Comparison of ENCODE assay signal across 1 cellular context in the genomic region with DNA sequence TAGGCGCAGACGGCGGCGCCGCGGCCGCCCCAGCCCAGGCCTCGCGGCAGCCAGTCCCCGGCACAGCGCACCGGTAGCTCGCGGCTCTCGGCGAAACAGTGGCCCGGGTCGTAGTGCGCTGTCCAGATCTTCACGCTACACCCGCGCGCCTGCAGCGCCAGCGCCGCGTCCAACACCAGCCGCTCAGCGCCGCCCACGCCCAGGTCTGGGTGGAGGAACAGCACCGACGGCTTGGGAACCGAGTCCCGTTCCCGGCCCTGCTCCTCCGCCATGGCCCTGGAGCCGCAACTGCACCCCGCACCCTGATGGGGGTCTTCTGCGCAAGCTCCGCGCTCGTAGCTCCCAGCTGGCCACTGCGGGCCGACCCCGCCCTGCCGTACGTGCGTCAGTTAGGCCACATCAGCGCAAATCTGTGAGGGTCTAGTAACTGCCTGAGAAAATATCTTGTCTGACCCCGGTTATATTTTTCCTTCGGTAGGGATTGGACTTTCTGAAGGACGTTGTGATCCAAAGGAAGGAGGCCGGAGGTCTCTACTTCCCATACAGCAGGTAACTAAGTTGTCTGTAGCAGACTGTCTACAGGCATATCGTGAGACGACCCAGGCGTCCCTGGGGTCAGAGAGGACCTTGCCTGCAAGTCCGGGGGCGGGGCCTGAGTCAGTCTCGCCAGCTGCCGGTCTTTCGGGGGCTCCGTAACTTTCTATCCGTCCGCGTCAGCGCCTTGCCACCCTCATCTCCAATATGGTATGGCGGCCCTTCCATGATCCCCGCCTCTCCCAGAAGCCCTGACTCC.
A peak's percentile ranks its signal among the peaks of the same experiment; 100 is the strongest.
TF ChIP-seq lines count a peak whose summit lies in the region.

A gene with protein sequence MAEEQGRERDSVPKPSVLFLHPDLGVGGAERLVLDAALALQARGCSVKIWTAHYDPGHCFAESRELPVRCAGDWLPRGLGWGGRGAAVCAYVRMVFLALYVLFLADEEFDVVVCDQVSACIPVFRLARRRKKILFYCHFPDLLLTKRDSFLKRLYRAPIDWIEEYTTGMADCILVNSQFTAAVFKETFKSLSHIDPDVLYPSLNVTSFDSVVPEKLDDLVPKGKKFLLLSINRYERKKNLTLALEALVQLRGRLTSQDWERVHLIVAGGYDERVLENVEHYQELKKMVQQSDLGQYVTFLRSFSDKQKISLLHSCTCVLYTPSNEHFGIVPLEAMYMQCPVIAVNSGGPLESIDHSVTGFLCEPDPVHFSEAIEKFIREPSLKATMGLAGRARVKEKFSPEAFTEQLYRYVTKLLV (minus strand): TSS at position 320 of the 793 bp plus-strand sequence. CDS start 48 bp downstream, at position 272.
A gene (plus strand): TSS at position 660 of the 793 bp plus-strand sequence. CDS start 82 bp downstream, at position 742.

TF ChIP-seq in HepG2, 621 proteins besides CTCF, POLR2A, EP300 and RAD21 (continued from another document and continues in another):
- TF ChIP-seq, protein P1, sequence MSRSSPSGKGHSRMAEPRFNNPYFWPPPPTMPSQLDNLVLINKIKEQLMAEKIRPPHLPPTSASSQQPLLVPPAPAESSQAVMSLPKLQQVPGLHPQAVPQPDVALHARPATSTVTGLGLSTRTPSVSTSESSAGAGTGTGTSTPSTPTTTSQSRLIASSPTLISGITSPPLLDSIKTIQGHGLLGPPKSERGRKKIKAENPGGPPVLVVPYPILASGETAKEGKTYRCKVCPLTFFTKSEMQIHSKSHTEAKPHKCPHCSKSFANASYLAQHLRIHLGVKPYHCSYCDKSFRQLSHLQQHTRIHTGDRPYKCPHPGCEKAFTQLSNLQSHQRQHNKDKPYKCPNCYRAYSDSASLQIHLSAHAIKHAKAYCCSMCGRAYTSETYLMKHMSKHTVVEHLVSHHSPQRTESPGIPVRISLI (CRISPR knock-in tag; IDR thresholded peaks at IDR 0.05; ENCODE audit: borderline replicate concordance), result no peak
- TF ChIP-seq, protein P2, sequence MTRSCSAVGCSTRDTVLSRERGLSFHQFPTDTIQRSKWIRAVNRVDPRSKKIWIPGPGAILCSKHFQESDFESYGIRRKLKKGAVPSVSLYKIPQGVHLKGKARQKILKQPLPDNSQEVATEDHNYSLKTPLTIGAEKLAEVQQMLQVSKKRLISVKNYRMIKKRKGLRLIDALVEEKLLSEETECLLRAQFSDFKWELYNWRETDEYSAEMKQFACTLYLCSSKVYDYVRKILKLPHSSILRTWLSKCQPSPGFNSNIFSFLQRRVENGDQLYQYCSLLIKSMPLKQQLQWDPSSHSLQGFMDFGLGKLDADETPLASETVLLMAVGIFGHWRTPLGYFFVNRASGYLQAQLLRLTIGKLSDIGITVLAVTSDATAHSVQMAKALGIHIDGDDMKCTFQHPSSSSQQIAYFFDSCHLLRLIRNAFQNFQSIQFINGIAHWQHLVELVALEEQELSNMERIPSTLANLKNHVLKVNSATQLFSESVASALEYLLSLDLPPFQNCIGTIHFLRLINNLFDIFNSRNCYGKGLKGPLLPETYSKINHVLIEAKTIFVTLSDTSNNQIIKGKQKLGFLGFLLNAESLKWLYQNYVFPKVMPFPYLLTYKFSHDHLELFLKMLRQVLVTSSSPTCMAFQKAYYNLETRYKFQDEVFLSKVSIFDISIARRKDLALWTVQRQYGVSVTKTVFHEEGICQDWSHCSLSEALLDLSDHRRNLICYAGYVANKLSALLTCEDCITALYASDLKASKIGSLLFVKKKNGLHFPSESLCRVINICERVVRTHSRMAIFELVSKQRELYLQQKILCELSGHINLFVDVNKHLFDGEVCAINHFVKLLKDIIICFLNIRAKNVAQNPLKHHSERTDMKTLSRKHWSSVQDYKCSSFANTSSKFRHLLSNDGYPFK (CRISPR knock-in tag; IDR thresholded peaks at IDR 0.05; ENCODE audit: borderline replicate concordance), result no peak; the same call in 1 of the 2 replicates
- peak; percentile 55; the same call in 1 of the 2 replicates for TF ChIP-seq KLF6 (CRISPR knock-in tag; IDR thresholded peaks at IDR 0.05)
- TF ChIP-seq MED1 (CRISPR knock-in tag; IDR thresholded peaks at IDR 0.05), result no peak
- TF ChIP-seq NBN (conservative IDR thresholded peaks at IDR 0.05), result no peak
- TF ChIP-seq POLR2AphosphoS5 (IDR thresholded peaks at IDR 0.05; ENCODE audit: low read depth, low read length), result peak; percentile 91
- peak; percentile 86 for TF ChIP-seq YY1 (IDR thresholded peaks at IDR 0.05; ENCODE audit: insufficient read depth, insufficient replicate concordance, low read depth, low read length)
- TF ChIP-seq SCMH1 (CRISPR knock-in tag; IDR thresholded peaks at IDR 0.05; ENCODE audit: borderline replicate concordance), result no peak
- TF ChIP-seq POGZ (CRISPR knock-in tag; IDR thresholded peaks at IDR 0.05), result peak; percentile 66
- TF ChIP-seq RXRA (CRISPR knock-in tag; IDR thresholded peaks at IDR 0.05), result 0 out of 2 replicates have a peak, but pooled peaks have one; percentile 38
- TF ChIP-seq, protein P3, sequence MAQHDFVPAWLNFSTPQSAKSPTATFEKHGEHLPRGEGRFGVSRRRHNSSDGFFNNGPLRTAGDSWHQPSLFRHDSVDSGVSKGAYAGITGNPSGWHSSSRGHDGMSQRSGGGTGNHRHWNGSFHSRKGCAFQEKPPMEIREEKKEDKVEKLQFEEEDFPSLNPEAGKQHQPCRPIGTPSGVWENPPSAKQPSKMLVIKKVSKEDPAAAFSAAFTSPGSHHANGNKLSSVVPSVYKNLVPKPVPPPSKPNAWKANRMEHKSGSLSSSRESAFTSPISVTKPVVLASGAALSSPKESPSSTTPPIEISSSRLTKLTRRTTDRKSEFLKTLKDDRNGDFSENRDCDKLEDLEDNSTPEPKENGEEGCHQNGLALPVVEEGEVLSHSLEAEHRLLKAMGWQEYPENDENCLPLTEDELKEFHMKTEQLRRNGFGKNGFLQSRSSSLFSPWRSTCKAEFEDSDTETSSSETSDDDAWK (CRISPR knock-in tag; IDR thresholded peaks at IDR 0.05), result no peak
- no peak for TF ChIP-seq ZNF24 (IDR thresholded peaks at IDR 0.05)
- 0 out of 2 replicates have a peak, but pooled peaks have one; percentile 16 for TF ChIP-seq CCDC6 (CRISPR knock-in tag; IDR thresholded peaks at IDR 0.05)
- TF ChIP-seq TRIM24 (CRISPR knock-in tag; IDR thresholded peaks at IDR 0.05), result no peak
- no peak for TF ChIP-seq ZNF577 (CRISPR knock-in tag; IDR thresholded peaks at IDR 0.05; ENCODE audit: borderline replicate concordance, low read depth)
- TF ChIP-seq, protein P4, sequence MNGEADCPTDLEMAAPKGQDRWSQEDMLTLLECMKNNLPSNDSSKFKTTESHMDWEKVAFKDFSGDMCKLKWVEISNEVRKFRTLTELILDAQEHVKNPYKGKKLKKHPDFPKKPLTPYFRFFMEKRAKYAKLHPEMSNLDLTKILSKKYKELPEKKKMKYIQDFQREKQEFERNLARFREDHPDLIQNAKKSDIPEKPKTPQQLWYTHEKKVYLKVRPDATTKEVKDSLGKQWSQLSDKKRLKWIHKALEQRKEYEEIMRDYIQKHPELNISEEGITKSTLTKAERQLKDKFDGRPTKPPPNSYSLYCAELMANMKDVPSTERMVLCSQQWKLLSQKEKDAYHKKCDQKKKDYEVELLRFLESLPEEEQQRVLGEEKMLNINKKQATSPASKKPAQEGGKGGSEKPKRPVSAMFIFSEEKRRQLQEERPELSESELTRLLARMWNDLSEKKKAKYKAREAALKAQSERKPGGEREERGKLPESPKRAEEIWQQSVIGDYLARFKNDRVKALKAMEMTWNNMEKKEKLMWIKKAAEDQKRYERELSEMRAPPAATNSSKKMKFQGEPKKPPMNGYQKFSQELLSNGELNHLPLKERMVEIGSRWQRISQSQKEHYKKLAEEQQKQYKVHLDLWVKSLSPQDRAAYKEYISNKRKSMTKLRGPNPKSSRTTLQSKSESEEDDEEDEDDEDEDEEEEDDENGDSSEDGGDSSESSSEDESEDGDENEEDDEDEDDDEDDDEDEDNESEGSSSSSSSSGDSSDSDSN (CRISPR knock-in tag; IDR thresholded peaks at IDR 0.05), result peak; percentile 91
- TF ChIP-seq PAX8 (CRISPR knock-in tag; IDR thresholded peaks at IDR 0.05; ENCODE audit: borderline replicate concordance), result no peak
- TF ChIP-seq ZNF180 (CRISPR knock-in tag; IDR thresholded peaks at IDR 0.05; ENCODE audit: borderline replicate concordance, low read depth), result peak; percentile 52; the same call in 1 of the 2 replicates
- TF ChIP-seq ZNF83 (CRISPR knock-in tag; IDR thresholded peaks at IDR 0.05; ENCODE audit: borderline replicate concordance), result 0 out of 2 replicates have a peak, but pooled peaks have one; percentile 7
- peak; percentile 44; the same call in 1 of the 2 replicates for TF ChIP-seq TMF1 (CRISPR knock-in tag; IDR thresholded peaks at IDR 0.05; ENCODE audit: low read depth)
- TF ChIP-seq EEA1 (CRISPR knock-in tag; IDR thresholded peaks at IDR 0.05; ENCODE audit: borderline replicate concordance), result no peak
- TF ChIP-seq, protein P5, sequence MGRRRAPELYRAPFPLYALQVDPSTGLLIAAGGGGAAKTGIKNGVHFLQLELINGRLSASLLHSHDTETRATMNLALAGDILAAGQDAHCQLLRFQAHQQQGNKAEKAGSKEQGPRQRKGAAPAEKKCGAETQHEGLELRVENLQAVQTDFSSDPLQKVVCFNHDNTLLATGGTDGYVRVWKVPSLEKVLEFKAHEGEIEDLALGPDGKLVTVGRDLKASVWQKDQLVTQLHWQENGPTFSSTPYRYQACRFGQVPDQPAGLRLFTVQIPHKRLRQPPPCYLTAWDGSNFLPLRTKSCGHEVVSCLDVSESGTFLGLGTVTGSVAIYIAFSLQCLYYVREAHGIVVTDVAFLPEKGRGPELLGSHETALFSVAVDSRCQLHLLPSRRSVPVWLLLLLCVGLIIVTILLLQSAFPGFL (CRISPR knock-in tag; IDR thresholded peaks at IDR 0.05), result no peak
- TF ChIP-seq ZNF615 (CRISPR knock-in tag; IDR thresholded peaks at IDR 0.05; ENCODE audit: borderline replicate concordance), result no peak
- no peak for TF ChIP-seq ZFP37 (CRISPR knock-in tag; IDR thresholded peaks at IDR 0.05; ENCODE audit: borderline replicate concordance)
- TF ChIP-seq ZNF569 (CRISPR knock-in tag; IDR thresholded peaks at IDR 0.05; ENCODE audit: borderline replicate concordance), result no peak
- peak; percentile 61 for TF ChIP-seq KLF12 (CRISPR knock-in tag; IDR thresholded peaks at IDR 0.05; ENCODE audit: borderline replicate concordance)
- no peak for TF ChIP-seq ZNF124 (CRISPR knock-in tag; IDR thresholded peaks at IDR 0.05)
- peak; percentile 81 for TF ChIP-seq BRD4 (CRISPR knock-in tag; IDR thresholded peaks at IDR 0.05)
- TF ChIP-seq, protein P6, sequence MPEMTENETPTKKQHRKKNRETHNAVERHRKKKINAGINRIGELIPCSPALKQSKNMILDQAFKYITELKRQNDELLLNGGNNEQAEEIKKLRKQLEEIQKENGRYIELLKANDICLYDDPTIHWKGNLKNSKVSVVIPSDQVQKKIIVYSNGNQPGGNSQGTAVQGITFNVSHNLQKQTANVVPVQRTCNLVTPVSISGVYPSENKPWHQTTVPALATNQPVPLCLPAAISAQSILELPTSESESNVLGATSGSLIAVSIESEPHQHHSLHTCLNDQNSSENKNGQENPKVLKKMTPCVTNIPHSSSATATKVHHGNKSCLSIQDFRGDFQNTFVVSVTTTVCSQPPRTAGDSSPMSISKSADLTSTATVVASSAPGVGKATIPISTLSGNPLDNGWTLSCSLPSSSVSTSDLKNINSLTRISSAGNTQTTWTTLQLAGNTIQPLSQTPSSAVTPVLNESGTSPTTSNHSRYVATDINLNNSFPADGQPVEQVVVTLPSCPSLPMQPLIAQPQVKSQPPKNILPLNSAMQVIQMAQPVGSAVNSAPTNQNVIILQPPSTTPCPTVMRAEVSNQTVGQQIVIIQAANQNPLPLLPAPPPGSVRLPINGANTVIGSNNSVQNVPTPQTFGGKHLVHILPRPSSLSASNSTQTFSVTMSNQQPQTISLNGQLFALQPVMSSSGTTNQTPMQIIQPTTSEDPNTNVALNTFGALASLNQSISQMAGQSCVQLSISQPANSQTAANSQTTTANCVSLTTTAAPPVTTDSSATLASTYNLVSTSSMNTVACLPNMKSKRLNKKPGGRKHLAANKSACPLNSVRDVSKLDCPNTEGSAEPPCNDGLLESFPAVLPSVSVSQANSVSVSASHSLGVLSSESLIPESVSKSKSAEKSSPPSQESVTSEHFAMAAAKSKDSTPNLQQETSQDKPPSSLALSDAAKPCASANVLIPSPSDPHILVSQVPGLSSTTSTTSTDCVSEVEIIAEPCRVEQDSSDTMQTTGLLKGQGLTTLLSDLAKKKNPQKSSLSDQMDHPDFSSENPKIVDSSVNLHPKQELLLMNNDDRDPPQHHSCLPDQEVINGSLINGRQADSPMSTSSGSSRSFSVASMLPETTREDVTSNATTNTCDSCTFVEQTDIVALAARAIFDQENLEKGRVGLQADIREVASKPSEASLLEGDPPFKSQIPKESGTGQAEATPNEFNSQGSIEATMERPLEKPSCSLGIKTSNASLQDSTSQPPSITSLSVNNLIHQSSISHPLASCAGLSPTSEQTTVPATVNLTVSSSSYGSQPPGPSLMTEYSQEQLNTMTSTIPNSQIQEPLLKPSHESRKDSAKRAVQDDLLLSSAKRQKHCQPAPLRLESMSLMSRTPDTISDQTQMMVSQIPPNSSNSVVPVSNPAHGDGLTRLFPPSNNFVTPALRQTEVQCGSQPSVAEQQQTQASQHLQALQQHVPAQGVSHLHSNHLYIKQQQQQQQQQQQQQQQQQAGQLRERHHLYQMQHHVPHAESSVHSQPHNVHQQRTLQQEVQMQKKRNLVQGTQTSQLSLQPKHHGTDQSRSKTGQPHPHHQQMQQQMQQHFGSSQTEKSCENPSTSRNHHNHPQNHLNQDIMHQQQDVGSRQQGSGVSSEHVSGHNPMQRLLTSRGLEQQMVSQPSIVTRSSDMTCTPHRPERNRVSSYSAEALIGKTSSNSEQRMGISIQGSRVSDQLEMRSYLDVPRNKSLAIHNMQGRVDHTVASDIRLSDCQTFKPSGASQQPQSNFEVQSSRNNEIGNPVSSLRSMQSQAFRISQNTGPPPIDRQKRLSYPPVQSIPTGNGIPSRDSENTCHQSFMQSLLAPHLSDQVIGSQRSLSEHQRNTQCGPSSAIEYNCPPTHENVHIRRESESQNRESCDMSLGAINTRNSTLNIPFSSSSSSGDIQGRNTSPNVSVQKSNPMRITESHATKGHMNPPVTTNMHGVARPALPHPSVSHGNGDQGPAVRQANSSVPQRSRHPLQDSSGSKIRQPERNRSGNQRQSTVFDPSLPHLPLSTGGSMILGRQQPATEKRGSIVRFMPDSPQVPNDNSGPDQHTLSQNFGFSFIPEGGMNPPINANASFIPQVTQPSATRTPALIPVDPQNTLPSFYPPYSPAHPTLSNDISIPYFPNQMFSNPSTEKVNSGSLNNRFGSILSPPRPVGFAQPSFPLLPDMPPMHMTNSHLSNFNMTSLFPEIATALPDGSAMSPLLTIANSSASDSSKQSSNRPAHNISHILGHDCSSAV (CRISPR knock-in tag; IDR thresholded peaks at IDR 0.05; ENCODE audit: borderline replicate concordance), result no peak
- peak; percentile 35; the same call in 1 of the 2 replicates for TF ChIP-seq ZSCAN20 (CRISPR knock-in tag; IDR thresholded peaks at IDR 0.05; ENCODE audit: borderline replicate concordance)
- TF ChIP-seq MAFF (IDR thresholded peaks at IDR 0.05; ENCODE audit: low read depth, low read length), result peak; percentile 68
- TF ChIP-seq PHB2 (IDR thresholded peaks at IDR 0.05; ENCODE audit: partially characterized antibody), result no peak
- peak; percentile 84 for TF ChIP-seq YEATS4 (CRISPR knock-in tag; IDR thresholded peaks at IDR 0.05; ENCODE audit: borderline replicate concordance)
- TF ChIP-seq ZNF570 (CRISPR knock-in tag; IDR thresholded peaks at IDR 0.05; ENCODE audit: borderline replicate concordance), result no peak
- TF ChIP-seq ZNF101 (CRISPR knock-in tag; IDR thresholded peaks at IDR 0.05; ENCODE audit: borderline replicate concordance, low read depth), result no peak
